In the genomic region with DNA sequence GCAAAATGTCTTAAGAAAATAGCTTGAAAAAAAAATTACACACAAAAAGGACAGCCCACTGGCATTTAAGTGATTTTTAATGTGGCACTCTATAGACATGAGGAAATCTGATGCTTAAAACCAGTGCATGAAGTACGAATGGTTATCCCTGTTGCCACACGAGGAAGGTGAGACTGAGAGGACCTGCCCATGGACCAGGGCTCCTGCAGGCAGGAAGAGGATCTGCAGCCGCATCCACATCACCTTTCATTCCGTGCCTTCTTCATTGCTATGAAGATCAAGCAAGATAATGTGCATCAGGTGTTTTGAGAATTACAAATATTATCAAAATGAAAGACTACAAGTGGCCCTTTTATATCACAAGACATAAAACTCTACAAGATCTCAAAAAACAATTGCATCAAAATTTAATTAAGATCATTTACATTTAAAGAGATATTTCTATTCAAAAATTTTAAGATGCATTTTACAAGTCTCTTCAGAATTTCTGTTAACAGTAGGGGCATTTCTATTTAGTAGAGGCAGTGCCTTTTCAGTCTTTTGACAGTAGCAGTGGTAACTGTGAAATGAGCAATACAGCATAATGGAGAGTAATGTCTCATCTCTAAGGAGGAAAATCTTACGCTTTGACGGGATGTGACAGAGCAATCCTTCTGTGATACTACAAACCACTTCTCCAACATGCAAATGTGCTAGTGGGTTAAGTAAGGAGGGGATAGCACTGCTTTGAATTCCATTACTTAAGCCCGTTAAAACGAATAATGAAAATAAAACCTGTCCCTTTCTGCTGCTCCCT, we compare ENCODE assay signal across 1 cellular context.
TF ChIP-seq lines count a peak whose summit lies in the region.

No MANE protein-coding gene starts in this region.

TF ChIP-seq in WTC11, 78 proteins besides CTCF, POLR2A, EP300 and RAD21 (continued from another document):
- TF ChIP-seq, protein P1, sequence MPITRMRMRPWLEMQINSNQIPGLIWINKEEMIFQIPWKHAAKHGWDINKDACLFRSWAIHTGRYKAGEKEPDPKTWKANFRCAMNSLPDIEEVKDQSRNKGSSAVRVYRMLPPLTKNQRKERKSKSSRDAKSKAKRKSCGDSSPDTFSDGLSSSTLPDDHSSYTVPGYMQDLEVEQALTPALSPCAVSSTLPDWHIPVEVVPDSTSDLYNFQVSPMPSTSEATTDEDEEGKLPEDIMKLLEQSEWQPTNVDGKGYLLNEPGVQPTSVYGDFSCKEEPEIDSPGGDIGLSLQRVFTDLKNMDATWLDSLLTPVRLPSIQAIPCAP (CRISPR knock-in tag; IDR thresholded peaks at IDR 0.05), result no peak
- TF ChIP-seq PRRX2 (CRISPR knock-in tag; IDR thresholded peaks at IDR 0.05), result no peak
- TF ChIP-seq OVOL2 (CRISPR knock-in tag; IDR thresholded peaks at IDR 0.05; ENCODE audit: borderline replicate concordance), result no peak
- TF ChIP-seq, protein P2, sequence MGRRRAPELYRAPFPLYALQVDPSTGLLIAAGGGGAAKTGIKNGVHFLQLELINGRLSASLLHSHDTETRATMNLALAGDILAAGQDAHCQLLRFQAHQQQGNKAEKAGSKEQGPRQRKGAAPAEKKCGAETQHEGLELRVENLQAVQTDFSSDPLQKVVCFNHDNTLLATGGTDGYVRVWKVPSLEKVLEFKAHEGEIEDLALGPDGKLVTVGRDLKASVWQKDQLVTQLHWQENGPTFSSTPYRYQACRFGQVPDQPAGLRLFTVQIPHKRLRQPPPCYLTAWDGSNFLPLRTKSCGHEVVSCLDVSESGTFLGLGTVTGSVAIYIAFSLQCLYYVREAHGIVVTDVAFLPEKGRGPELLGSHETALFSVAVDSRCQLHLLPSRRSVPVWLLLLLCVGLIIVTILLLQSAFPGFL (CRISPR knock-in tag; IDR thresholded peaks at IDR 0.05; ENCODE audit: borderline replicate concordance), result no peak
- no peak for TF ChIP-seq ZNF138 (CRISPR knock-in tag; conservative IDR thresholded peaks at IDR 0.05)
- no peak for TF ChIP-seq CREB1 (CRISPR knock-in tag; IDR thresholded peaks at IDR 0.05)
- TF ChIP-seq ZNF317 (CRISPR knock-in tag; IDR thresholded peaks at IDR 0.05; ENCODE audit: borderline replicate concordance, low read depth), result no peak
